In the genomic region with DNA sequence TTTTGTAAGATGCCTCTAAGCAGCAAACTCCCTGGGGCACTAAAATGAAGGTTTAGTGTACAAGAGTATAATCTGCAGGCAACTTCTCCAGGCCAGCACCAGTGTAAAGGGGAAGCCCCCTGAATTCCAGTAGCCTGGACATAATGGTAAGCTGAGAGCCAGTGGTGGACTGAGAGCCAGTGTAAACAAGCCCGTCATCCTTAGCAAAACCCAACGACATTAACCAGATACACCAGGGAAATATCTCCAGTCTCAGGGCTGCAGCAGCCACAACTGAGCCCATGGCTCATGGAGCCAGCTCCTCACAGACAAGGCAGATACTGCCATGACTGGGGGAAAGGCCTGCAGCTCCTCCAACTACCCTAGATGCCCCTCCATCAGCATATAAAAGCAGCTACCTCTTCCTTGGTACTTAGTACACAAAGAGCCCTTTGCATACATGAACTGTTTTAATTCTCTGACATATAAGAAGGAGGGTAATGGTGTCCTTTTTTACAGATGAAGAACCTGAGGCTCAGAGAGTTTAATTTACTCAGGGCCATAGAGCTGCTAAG, we compare ENCODE assay signal across 16 cellular contexts. TPM values are rescaled to one million over a fixed set of nuclear protein-coding genes. Genes with fewer than 3 reads are reported as not detected.
DNase-seq lines count a peak whose midpoint lies in the region; ATAC-seq and TF ChIP-seq lines count a peak whose summit lies in the region.
"Had no signal": no experiment of that assay in that cellular context is flagged by ENCODE, and none has a peak within 500 bp of the region (broad histone marks: within the 10 kb centered on the region; RNA-seq: fewer than 3 reads in every experiment).

No MANE protein-coding gene starts in this region.

- H3K36me3 ChIP-seq in heart right ventricle (peaks cover 0 to 82% (median 14%) of the 10 kb centered on the region in 9 donors), uterus (no peaks in the 10 kb centered on the region)

- H3K36me3 Mint-ChIP-seq in activated T-helper 17 cell treated with anti-CD3 and anti-CD28 coated beads, Interleukin-2, amount 50 U/mL, for 72 hours (ENCODE audit: low read depth): peaks cover 56% of the 10 kb centered on the region

- TF ChIP-seq POLR2A in uterus (IDR thresholded peaks at IDR 0.05): no peak

- H3K4me1 ChIP-seq in heart right ventricle: peaks cover 0 to 15% (median 0%) of the 10 kb centered on the region in 9 donors
- peaks cover 6 to 11% of the 10 kb centered on the region in 2 donors for H3K4me1 ChIP-seq in uterus
- H3K4me1 ChIP-seq: BE2C had no signal

- DNase-seq in astrocyte of the hippocampus (ENCODE audit: low read depth, low spot score) (peak; percentile 12), heart right ventricle (no peak), mucosa of gallbladder (ENCODE audit: low spot score) (peak; percentile 49), uterus (no peak), coronary artery (ENCODE audit: low spot score) (no peak), NCI-H446 treated with DMSO at 0.1 percent for 48 hours (lab: John Stamatoyannopoulos, UW) (no peak)
- DNase-seq: BE2C; CD4-positive, alpha-beta memory T cell; DND-41; NCI-H1417; NCI-H1930; NCI-H2171 treated with DMSO at 0.1 percent for 48 hours; NCI-H510A; SHP77 had no signal

- no peak overlapping the region for H3K4me3 ChIP-seq in heart right ventricle
- H3K4me3 ChIP-seq in uterus: no peak overlapping the region
- H3K4me3 ChIP-seq in coronary artery: no peak overlapping the region

- intact Hi-C loops in heart right ventricle (cut with DNase I): loop anchor here in 1 of 10 donors (10.0 kb wide), 1 partner anchor 230 kb away; no protein-coding TSS in a partner anchor
- intact Hi-C loops in uterus (cut with DNase I; ENCODE audit: low total_unique reads): no loop called here

- H3K9me3 ChIP-seq in heart right ventricle (no peaks in the 10 kb centered on the region), uterus (no peaks in the 10 kb centered on the region)
- H3K9me3 ChIP-seq: BE2C had no signal

- ATAC-seq in heart right ventricle: peak in 7 of 8 donors; percentile 25 to 74 (median 52)
- no peak for ATAC-seq in activated T-helper 17 cell treated with anti-CD3 and anti-CD28 coated beads, Interleukin-2, amount 50 U/mL, for 72 hours (replicated peaks)

- H3K27ac ChIP-seq in heart right ventricle (peak overlapping the region in 1 of 10 donors; percentile 36), uterus (peak overlapping the region; percentile 22 to 34), coronary artery (peak overlapping the region in 1 of 2 donors; percentile 19)

- TF ChIP-seq CTCF in heart right ventricle (IDR thresholded peaks at IDR 0.05) (no peak), uterus (IDR thresholded peaks at IDR 0.05) (no peak), coronary artery (IDR thresholded peaks at IDR 0.05) (no peak)

- H3K9me3 Mint-ChIP-seq in activated T-helper 17 cell treated with anti-CD3 and anti-CD28 coated beads, Interleukin-2, amount 50 U/mL, for 72 hours: no peaks in the 10 kb centered on the region
- H3K9me3 Mint-ChIP-seq: CD4-positive, alpha-beta memory T cell had no signal

- H3K27me3 Mint-ChIP-seq in activated T-helper 17 cell treated with anti-CD3 and anti-CD28 coated beads, Interleukin-2, amount 50 U/mL, for 72 hours: no peaks in the 10 kb centered on the region
- H3K27me3 Mint-ChIP-seq: CD4-positive, alpha-beta memory T cell had no signal

- 28 to 32% methylated on average over 2 of the region's 2 CpGs for WGBS in heart right ventricle, 2 donors

- H3K27ac Mint-ChIP-seq in activated T-helper 17 cell treated with anti-CD3 and anti-CD28 coated beads, Interleukin-2, amount 50 U/mL, for 72 hours: no peak overlapping the region

- H3K27me3 ChIP-seq in heart right ventricle: no peaks in the 10 kb centered on the region
- H3K27me3 ChIP-seq in uterus: no peaks in the 10 kb centered on the region
- H3K27me3 ChIP-seq: BE2C had no signal

- no peak overlapping the region for H3K4me3 Mint-ChIP-seq in activated T-helper 17 cell treated with anti-CD3 and anti-CD28 coated beads, Interleukin-2, amount 50 U/mL, for 72 hours
- H3K4me3 Mint-ChIP-seq: CD4-positive, alpha-beta memory T cell had no signal

- H3K4me1 Mint-ChIP-seq in activated T-helper 17 cell treated with anti-CD3 and anti-CD28 coated beads, Interleukin-2, amount 50 U/mL, for 72 hours: no peaks in the 10 kb centered on the region

RNA-seq across cellular contexts. Expression of a gene that starts 21.7 kb away (rescaled TPM):
- 1 to 10 TPM; 3.3 to 5.2 (median 4.8) TPM for total RNA-seq in heart right ventricle
- polyA plus RNA-seq in heart right ventricle: 1 to 10 TPM; 3.1 to 4.6 TPM
- total RNA-seq in mucosa of gallbladder: 12.4 TPM
- 10 to 100 TPM in 1 of 4 donors, 1 to 10 TPM in 3; 2.3 to 14.7 (median 6.5) TPM for total RNA-seq in uterus
- total RNA-seq in activated T-helper 17 cell treated with anti-CD3 and anti-CD28 coated beads, Interleukin-2, amount 50 U/mL, for 72 hours: 10 to 100 TPM; 19.8 to 22.0 TPM

RNA-seq across cellular contexts. Expression of a gene that starts 30.9 kb away (rescaled TPM):
- total RNA-seq in heart right ventricle: not detected
- not detected for polyA plus RNA-seq in heart right ventricle
- total RNA-seq in mucosa of gallbladder: not detected
- not detected for total RNA-seq in uterus
- not detected for total RNA-seq in activated T-helper 17 cell treated with anti-CD3 and anti-CD28 coated beads, Interleukin-2, amount 50 U/mL, for 72 hours
- total RNA-seq: CD4-positive, alpha-beta memory T cell had no signal
- polyA plus RNA-seq: AG04450; CD4-positive, alpha-beta memory T cell had no signal

RNA-seq across cellular contexts. Expression of a gene that starts 39.5 kb away (rescaled TPM):
- total RNA-seq in heart right ventricle (10 to 100 TPM in 2 of 10 donors, not detected in 8; 18.2 to 51.0 TPM), mucosa of gallbladder (18.4 TPM), uterus (10 to 100 TPM in 1 of 4 donors, not detected in 3; 34.0 TPM)
- polyA plus RNA-seq in heart right ventricle: not detected
- 10 to 100 TPM in 1 of 2 donors, not detected in 1; 14.1 TPM for total RNA-seq in activated T-helper 17 cell treated with anti-CD3 and anti-CD28 coated beads, Interleukin-2, amount 50 U/mL, for 72 hours
- polyA plus RNA-seq: AG04450; CD4-positive, alpha-beta memory T cell had no signal

RNA-seq across cellular contexts. Expression of a gene that starts 53.7 kb away (rescaled TPM):
- total RNA-seq in heart right ventricle (10 to 100 TPM in 4 of 10 donors, 1 to 10 TPM in 6; 3.2 to 45.2 (median 7.3) TPM), mucosa of gallbladder (19.2 TPM), uterus (10 to 100 TPM; 10.5 to 22.5 (median 14.4) TPM)
- 1 to 10 TPM; 2.1 to 8.9 TPM for polyA plus RNA-seq in heart right ventricle
- under 1 TPM; 0.05 to 0.09 TPM for total RNA-seq in activated T-helper 17 cell treated with anti-CD3 and anti-CD28 coated beads, Interleukin-2, amount 50 U/mL, for 72 hours
- polyA plus RNA-seq: CD4-positive, alpha-beta memory T cell had no signal

Comparison
In these comparisons a context has a peak if more than half of its experiments do, and no peak if none do; other contexts are left out.
1. DNase-seq: peak in astrocyte of the hippocampus (single experiment) and mucosa of gallbladder (single experiment); none in heart right ventricle (0 of 2), uterus (0 of 2), coronary artery (single experiment) and NCI-H446 treated with DMSO at 0.1 percent for 48 hours (single experiment).